Comparison of ENCODE assay signal across 2 cellular contexts in the genomic region with DNA sequence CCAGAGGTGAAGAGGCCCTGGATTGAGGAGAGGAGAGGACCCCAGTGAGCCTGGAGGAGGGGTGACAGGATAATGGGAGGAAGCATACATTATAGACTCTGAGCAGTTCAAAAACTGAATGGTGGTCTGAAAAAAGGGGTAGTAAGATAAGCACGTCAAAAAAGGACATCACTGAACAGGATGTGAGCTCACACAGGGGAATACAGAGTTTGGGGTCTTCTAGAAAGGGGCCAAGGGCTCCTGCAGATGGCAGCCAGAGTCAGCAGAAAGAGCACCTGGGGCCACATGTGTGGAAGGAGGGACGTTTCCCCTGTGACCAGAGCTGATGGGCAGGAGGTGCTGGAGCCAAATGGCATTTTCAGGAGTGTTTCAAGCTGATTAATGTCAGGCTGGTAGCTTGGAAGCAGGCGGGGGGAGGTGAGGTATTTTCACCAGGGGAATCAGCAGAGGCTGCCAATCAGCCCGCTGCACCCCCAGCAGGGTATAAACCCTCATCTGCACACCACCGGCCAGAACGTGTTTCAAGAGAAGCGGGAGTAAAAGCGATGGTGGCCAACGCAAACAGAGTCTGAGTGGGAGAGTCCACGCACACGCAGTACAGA.
TF ChIP-seq lines count a peak whose summit lies in the region.

No MANE protein-coding gene starts in this region.

TF ChIP-seq in liver, 16 proteins besides CTCF, POLR2A, EP300 and RAD21 (continued from another document):
- TF ChIP-seq ZBTB33 (IDR thresholded peaks at IDR 0.05) = no peak

TF ChIP-seq in HepG2, 621 proteins besides CTCF, POLR2A, EP300 and RAD21 (continued from another document):
- TF ChIP-seq, protein P1, sequence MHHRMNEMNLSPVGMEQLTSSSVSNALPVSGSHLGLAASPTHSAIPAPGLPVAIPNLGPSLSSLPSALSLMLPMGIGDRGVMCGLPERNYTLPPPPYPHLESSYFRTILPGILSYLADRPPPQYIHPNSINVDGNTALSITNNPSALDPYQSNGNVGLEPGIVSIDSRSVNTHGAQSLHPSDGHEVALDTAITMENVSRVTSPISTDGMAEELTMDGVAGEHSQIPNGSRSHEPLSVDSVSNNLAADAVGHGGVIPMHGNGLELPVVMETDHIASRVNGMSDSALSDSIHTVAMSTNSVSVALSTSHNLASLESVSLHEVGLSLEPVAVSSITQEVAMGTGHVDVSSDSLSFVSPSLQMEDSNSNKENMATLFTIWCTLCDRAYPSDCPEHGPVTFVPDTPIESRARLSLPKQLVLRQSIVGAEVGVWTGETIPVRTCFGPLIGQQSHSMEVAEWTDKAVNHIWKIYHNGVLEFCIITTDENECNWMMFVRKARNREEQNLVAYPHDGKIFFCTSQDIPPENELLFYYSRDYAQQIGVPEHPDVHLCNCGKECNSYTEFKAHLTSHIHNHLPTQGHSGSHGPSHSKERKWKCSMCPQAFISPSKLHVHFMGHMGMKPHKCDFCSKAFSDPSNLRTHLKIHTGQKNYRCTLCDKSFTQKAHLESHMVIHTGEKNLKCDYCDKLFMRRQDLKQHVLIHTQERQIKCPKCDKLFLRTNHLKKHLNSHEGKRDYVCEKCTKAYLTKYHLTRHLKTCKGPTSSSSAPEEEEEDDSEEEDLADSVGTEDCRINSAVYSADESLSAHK (CRISPR knock-in tag; IDR thresholded peaks at IDR 0.05; ENCODE audit: borderline replicate concordance) = no peak
- no peak for TF ChIP-seq SOX6 (IDR thresholded peaks at IDR 0.05)
- TF ChIP-seq SOX6 (CRISPR knock-in tag; IDR thresholded peaks at IDR 0.05) = no peak
- no peak for TF ChIP-seq MLXIP (CRISPR knock-in tag; IDR thresholded peaks at IDR 0.05; ENCODE audit: borderline replicate concordance)
- TF ChIP-seq ZKSCAN5 (CRISPR knock-in tag; IDR thresholded peaks at IDR 0.05) = no peak
- TF ChIP-seq ZFP62 (CRISPR knock-in tag; IDR thresholded peaks at IDR 0.05) = no peak
- TF ChIP-seq KLF12 (CRISPR knock-in tag; IDR thresholded peaks at IDR 0.05; ENCODE audit: borderline replicate concordance) = no peak
- TF ChIP-seq PATZ1 (CRISPR knock-in tag; IDR thresholded peaks at IDR 0.05) = no peak
